In the genomic region with DNA sequence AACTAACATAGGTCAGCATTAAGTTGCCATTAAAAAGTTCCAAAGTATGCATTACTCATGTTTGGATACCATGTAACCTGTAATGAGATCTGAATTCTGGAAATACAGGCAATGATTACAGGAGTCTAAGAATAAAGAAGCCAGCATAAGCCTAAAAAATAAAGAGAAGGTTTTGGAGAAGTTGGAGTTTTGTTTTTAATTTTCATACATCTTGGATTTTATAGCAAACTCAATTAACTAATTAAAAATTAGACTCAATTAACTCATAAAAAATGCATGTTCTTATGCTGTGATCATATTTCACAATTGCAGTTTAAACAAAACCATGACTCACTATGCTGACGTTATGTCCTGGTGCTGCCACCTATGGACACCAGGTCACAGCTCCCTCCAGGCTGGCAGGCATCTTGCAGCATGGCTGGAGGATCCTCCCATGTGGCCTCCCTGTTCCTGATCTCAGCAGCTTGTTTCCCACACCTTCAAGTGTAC, we compare ENCODE assay signal across 8 cellular contexts.
A peak's percentile ranks its signal among the peaks of the same experiment; 100 is the strongest.
DNase-seq lines count a peak whose midpoint lies in the region; ATAC-seq and TF ChIP-seq lines count a peak whose summit lies in the region.

No MANE protein-coding gene starts in this region.

- in situ Hi-C loops in GM23248 (cut with MboI), result no loop called here

- peak; percentile 86 for DNase-seq in GM23248
- DNase-seq in NCI-H526 (lab: John Stamatoyannopoulos, UW), result peak; percentile 42 to 74
- DNase-seq in cardiac fibroblast (ENCODE audit: low read depth in 2 of 2), result peak; percentile 42 to 51
- peak; percentile 56 for DNase-seq in medulla oblongata (ENCODE audit: extremely low spot score)
- DNase-seq in hippocampal formation (lab: John Stamatoyannopoulos, UW), result no peak
- DNase-seq in NOMO-1 treated with dmso at 0.1 percent for 144 hours (lab: John Stamatoyannopoulos, UW; ENCODE audit: unreplicated experiment), result no peak

- 0 to 4% methylated on average over 1 of the region's 1 CpG for WGBS in GM23248 (ENCODE audit: low coverage in 1 of 2, low lambda C conversion rate in 2 of 2, missing lambda C conversion rate in 2 of 2), 2 experiments

- H3K27me3 ChIP-seq in GM23248 (replicated peaks; ENCODE audit: insufficient read depth), result no peaks in the 10 kb centered on the region

- H3K9me2 ChIP-seq in GM23248 (ENCODE audit: insufficient read depth), result no peaks in the 10 kb centered on the region

- ATAC-seq in HG02763 (IDR thresholded peaks at IDR 0.05; ENCODE audit: unreplicated experiment), result no peak

- no peaks in the 10 kb centered on the region for H4K20me1 ChIP-seq in GM23248 (ENCODE audit: insufficient read depth)

- no peaks in the 10 kb centered on the region for H3K9me3 ChIP-seq in GM23248 (ENCODE audit: low read depth)

- H2AFZ ChIP-seq in GM23248, result no peak overlapping the region

- H3K27ac ChIP-seq in C4-2B (peak overlapping the region; percentile 30; the same call in 1 of the 2 replicates), GM23248 (no peak overlapping the region)

- no peak overlapping the region for H3K4me3 ChIP-seq in GM23248
- H3K4me3 ChIP-seq in cardiac fibroblast (replicated peaks in 1 of 2; ENCODE audit: low read depth in 2 of 2, low read length in 2 of 2), result no peak overlapping the region

- H3K36me3 ChIP-seq in GM23248 (ENCODE audit: low read depth), result no peaks in the 10 kb centered on the region

- H3K4me2 ChIP-seq in GM23248 (ENCODE audit: unreplicated experiment), result peak overlapping the region; percentile 8

- H3F3A ChIP-seq in GM23248 (ENCODE audit: insufficient read depth), result peaks cover 5% of the 10 kb centered on the region; the same call in 1 of the 2 replicates

- TF ChIP-seq CTCF in C4-2B (conservative IDR thresholded peaks at IDR 0.05), result peak; percentile 74
- no peak for TF ChIP-seq CTCF in cardiac fibroblast (IDR thresholded peaks at IDR 0.05; ENCODE audit: low read depth, low read length)

- H3K9ac ChIP-seq in GM23248, result no peak overlapping the region

- peaks cover 9% of the 10 kb centered on the region for H3K4me1 ChIP-seq in GM23248 (ENCODE audit: insufficient read depth)

- H3K79me2 ChIP-seq in GM23248 (ENCODE audit: insufficient read depth), result no peaks in the 10 kb centered on the region

Comparison
In these comparisons a context has a peak if more than half of its experiments do, and no peak if none do; other contexts are left out.
1. DNase-seq: peak in GM23248 (single experiment), NCI-H526 (2 of 2), cardiac fibroblast (2 of 2) and medulla oblongata (single experiment); none in hippocampal formation (0 of 2) and NOMO-1 treated with dmso at 0.1 percent for 144 hours (single experiment).